13 cellular contexts compared by ENCODE assay signal in genomic region chr11:12019337-12019736, GRCh38. TPM values are rescaled to one million over a fixed set of nuclear protein-coding genes. Genes with fewer than 3 reads are reported as not detected.
A peak's percentile ranks its signal among the peaks of the same experiment; 100 is the strongest.
DNase-seq lines count a peak whose midpoint lies in the region; ATAC-seq, FAIRE-seq and TF ChIP-seq lines count a peak whose summit lies in the region.
"Had no signal": no experiment of that assay in that cellular context is flagged by ENCODE, and none has a peak within 500 bp of the region (broad histone marks: within the 10 kb centered on the region; RNA-seq: fewer than 3 reads in every experiment).

No MANE protein-coding gene starts in this region.

- TF ChIP-seq CTCF in Panc1 (IDR thresholded peaks at IDR 0.05) (no peak), endothelial cell of umbilical vein (IDR thresholded peaks at IDR 0.05; ENCODE audit: extremely low read depth in 1 of 2, insufficient read depth in 1 of 2, low read depth in 1 of 2, low read length in 2 of 2) (no peak), right lobe of liver (IDR thresholded peaks at IDR 0.05) (no peak)

- no peaks in the 10 kb centered on the region for H3K36me3 Mint-ChIP-seq in activated naive CD8-positive, alpha-beta T cell treated with anti-CD3 and anti-CD28 coated beads for 36 hours
- H3K36me3 Mint-ChIP-seq: activated CD4-positive, alpha-beta memory T cell treated with anti-CD3 and anti-CD28 coated beads for 36 hours; memory B cell had no signal

- no peak overlapping the region for H3K4me3 Mint-ChIP-seq in activated naive CD8-positive, alpha-beta T cell treated with anti-CD3 and anti-CD28 coated beads for 36 hours
- H3K4me3 Mint-ChIP-seq: activated CD4-positive, alpha-beta memory T cell treated with anti-CD3 and anti-CD28 coated beads for 36 hours; memory B cell had no signal

- H3K4me2 ChIP-seq in endothelial cell of umbilical vein (ENCODE audit: insufficient read depth, low read length), result peak overlapping the region; percentile 62

- FAIRE-seq in endothelial cell of umbilical vein (lab: Jason Lieb, UNC), result peak; percentile 76

- intact Hi-C loops in Panc1 (cut with micrococcal nuclease; ENCODE audit: unreplicated experiment), result no loop called here
- intact Hi-C loops in endothelial cell of umbilical vein (cut with micrococcal nuclease), result loop anchor here (1.0 kb wide), 1 partner anchor 10 kb away; no protein-coding TSS in a partner anchor
- intact Hi-C loops in right lobe of liver (cut with DNase I), result no loop called here

- H3K4me1 Mint-ChIP-seq in activated naive CD8-positive, alpha-beta T cell treated with anti-CD3 and anti-CD28 coated beads for 36 hours, result no peaks in the 10 kb centered on the region
- H3K4me1 Mint-ChIP-seq: memory B cell had no signal

- ATAC-seq in Panc1 (peak; percentile 56; the same call in 1 of the 2 replicates), right lobe of liver (peak in 3 of 4 donors; percentile 21 to 65 (median 22)), HG03565 (IDR thresholded peaks at IDR 0.05; ENCODE audit: unreplicated experiment) (no peak)
- ATAC-seq: activated naive CD4-positive, alpha-beta T cell treated with anti-CD3 and anti-CD28 coated beads, Interleukin-2, amount 50 U/mL, for 72 hours had no signal

- H3K79me2 ChIP-seq in endothelial cell of umbilical vein (ENCODE audit: control insufficient read depth, insufficient read depth, low read length), result no peaks in the 10 kb centered on the region

- H3K27ac ChIP-seq in Panc1 (ENCODE audit: low read length) (no peak overlapping the region), endothelial cell of umbilical vein (ENCODE audit: insufficient read depth, low read depth, low read length) (no peak overlapping the region), right lobe of liver (no peak overlapping the region), substantia nigra (ENCODE audit: low read depth, low read length, poor library complexity, severe bottlenecking) (peak overlapping the region; percentile 32)

- H4K20me1 ChIP-seq in endothelial cell of umbilical vein (replicated peaks; ENCODE audit: control insufficient read depth, extremely low read depth, insufficient read depth, low read length), result no peaks in the 10 kb centered on the region

- H3K4me3 ChIP-seq in Panc1 (ENCODE audit: low read depth in 2 of 2, low read length in 2 of 2), result no peak overlapping the region
- H3K4me3 ChIP-seq in endothelial cell of umbilical vein (replicated peaks in 1 of 3; ENCODE audit: insufficient read depth in 1 of 3, low read depth in 1 of 3, low read length in 3 of 3), result no peak overlapping the region
- no peak overlapping the region for H3K4me3 ChIP-seq in right lobe of liver

- TF ChIP-seq POLR2A in endothelial cell of umbilical vein (IDR thresholded peaks at IDR 0.05; ENCODE audit: low read depth, low read length) (no peak), right lobe of liver (IDR thresholded peaks at IDR 0.05) (no peak)

- POLR2A ChIA-PET in Panc1 (lab: Charles Lee) (interaction anchor here (0.6 kb wide), 2 partner anchors 16 to 300 kb away, joined by 3 to 6 read pairs; no protein-coding TSS in a partner anchor), endothelial cell of umbilical vein (lab: Charles Lee) (no interaction called here)

- 63% methylated on average over 7 of the region's 9 CpGs for WGBS in right lobe of liver (ENCODE audit: insufficient coverage, low coverage, low lambda C conversion rate, missing lambda C conversion rate)

- dilution Hi-C loops in endothelial cell of umbilical vein (cut with MboI; ENCODE audit: extremely low pct_ligation_motif_present, low sequenced_read_pairs), result no loop called here

- H3K27me3 Mint-ChIP-seq in activated naive CD8-positive, alpha-beta T cell treated with anti-CD3 and anti-CD28 coated beads for 36 hours, result peaks cover 12% of the 10 kb centered on the region

- no TSS peak for BruUV-seq in Panc1 (replicated peaks; lab: Mats Ljungman, UMichigan)
- BruUV-seq in endothelial cell of umbilical vein (replicated peaks; lab: Mats Ljungman, UMichigan), result no TSS peak

- H3K9me3 Mint-ChIP-seq in activated naive CD8-positive, alpha-beta T cell treated with anti-CD3 and anti-CD28 coated beads for 36 hours, result no peaks in the 10 kb centered on the region
- H3K9me3 Mint-ChIP-seq: activated CD4-positive, alpha-beta memory T cell treated with anti-CD3 and anti-CD28 coated beads for 36 hours had no signal

- H3K9me3 ChIP-seq in Panc1 (ENCODE audit: control insufficient read depth, insufficient read depth, low read depth, low read length) (no peaks in the 10 kb centered on the region), endothelial cell of umbilical vein (replicated peaks; ENCODE audit: control insufficient read depth, insufficient read depth, low read length) (no peaks in the 10 kb centered on the region), right lobe of liver (no peaks in the 10 kb centered on the region)

- CTCF ChIA-PET in Panc1 (lab: Charles Lee) (no interaction called here), endothelial cell of umbilical vein (lab: Charles Lee) (interaction anchor here (1.0 to 2.6 kb wide), 3 partner anchors 14 to 88 kb away, joined by 4 to 8 read pairs (median 4); no protein-coding TSS in a partner anchor)

- DNase-seq in Panc1 (ENCODE audit: low read depth, low spot score), result no peak
- DNase-seq in endothelial cell of umbilical vein (ENCODE audit: low read depth, low spot score), result peak; percentile 97
- no peak for DNase-seq in right lobe of liver
- DNase-seq in substantia nigra (lab: John Stamatoyannopoulos, UW), result peak in 32 of 49 donors; percentile 13 to 71 (median 38)
- DNase-seq in activated CD4-positive, alpha-beta T cell treated with anti-CD3 and anti-CD28 coated beads for 4 hours, result no peak
- no peak for DNase-seq in HCEC 1CT
- no peak for DNase-seq in activated naive CD8-positive, alpha-beta T cell treated with anti-CD3 and anti-CD28 coated beads for 36 hours
- DNase-seq: activated CD4-positive, alpha-beta memory T cell treated with anti-CD3 and anti-CD28 coated beads for 36 hours; DMS153; stimulated activated CD4-positive, alpha-beta T cell treated with anti-CD3 and anti-CD28 coated beads, Interleukin-12 subunit alpha, Interleukin-12 subunit beta, amount 100 ng/mL, for 4 hours had no signal

- H3K36me3 ChIP-seq in Panc1 (ENCODE audit: control insufficient read depth, insufficient read depth, low read length), result no peaks in the 10 kb centered on the region
- no peaks in the 10 kb centered on the region for H3K36me3 ChIP-seq in endothelial cell of umbilical vein (ENCODE audit: control insufficient read depth in 2 of 2, extremely low read depth in 1 of 2, insufficient read depth in 2 of 2, low read length in 2 of 2)
- H3K36me3 ChIP-seq in right lobe of liver, result no peaks in the 10 kb centered on the region

- H2AFZ ChIP-seq in endothelial cell of umbilical vein (ENCODE audit: low read depth, low read length), result peak overlapping the region; percentile 97

- no peak overlapping the region for H3K27ac Mint-ChIP-seq in activated naive CD8-positive, alpha-beta T cell treated with anti-CD3 and anti-CD28 coated beads for 36 hours
- H3K27ac Mint-ChIP-seq: activated CD4-positive, alpha-beta memory T cell treated with anti-CD3 and anti-CD28 coated beads for 36 hours; activated naive CD4-positive, alpha-beta T cell treated with anti-CD3 and anti-CD28 coated beads, Interleukin-2, amount 50 U/mL, for 72 hours; memory B cell had no signal

- H3K4me1 ChIP-seq in Panc1 (ENCODE audit: control insufficient read depth, insufficient read depth, low read length), result peaks cover 7% of the 10 kb centered on the region
- H3K4me1 ChIP-seq in endothelial cell of umbilical vein (ENCODE audit: control insufficient read depth, extremely low read depth, insufficient read depth, low read length), result peaks cover 22% of the 10 kb centered on the region
- H3K4me1 ChIP-seq in right lobe of liver, result no peaks in the 10 kb centered on the region

- in situ Hi-C loops in Panc1 (cut with HindIII; ENCODE audit: low pct_unique_long_range_greater_than_20kb, low sequenced_read_pairs), result no loop called here

- H3K9ac ChIP-seq in endothelial cell of umbilical vein (replicated peaks; ENCODE audit: extremely low read depth, insufficient read depth, low read length), result peak overlapping the region; percentile 6

- H3K9me1 ChIP-seq in endothelial cell of umbilical vein (replicated peaks; ENCODE audit: control insufficient read depth, extremely low read depth, insufficient read depth, low read length), result no peaks in the 10 kb centered on the region

- H3K27me3 ChIP-seq in Panc1 (ENCODE audit: control insufficient read depth, insufficient read depth, low read length), result no peaks in the 10 kb centered on the region
- H3K27me3 ChIP-seq in endothelial cell of umbilical vein (ENCODE audit: control insufficient read depth in 2 of 2, insufficient read depth in 2 of 2, low read length in 2 of 2), result no peaks in the 10 kb centered on the region
- no peaks in the 10 kb centered on the region for H3K27me3 ChIP-seq in right lobe of liver

TF ChIP-seq in endothelial cell of umbilical vein, 7 proteins besides CTCF, POLR2A, EP300 and RAD21:
- TF ChIP-seq MAX (IDR thresholded peaks at IDR 0.05; ENCODE audit: insufficient read depth, insufficient read length) (no peak), POLR2AphosphoS5 (IDR thresholded peaks at IDR 0.05; ENCODE audit: insufficient read depth, low read depth, low read length) (peak; percentile 27)

RNA-seq across cellular contexts. Expression of gene DKK3, which starts 10.9 kb away (rescaled TPM):
- total RNA-seq in Panc1 (2021; ENCODE audit: unreplicated experiment) (116 TPM), endothelial cell of umbilical vein (131 and 165 TPM in 2 replicates), right lobe of liver (10 to 100 TPM in 2 of 6 experiments, 1 to 10 TPM in 4; 3.0 to 16.9 (median 5.5) TPM)
- polyA plus RNA-seq in Panc1 (2012; ENCODE audit: insufficient read length), result 140 TPM
- 335 and 365 TPM in 2 replicates for polyA plus RNA-seq in endothelial cell of umbilical vein
- 311 and 362 TPM in 2 replicates for polyA plus RNA-seq in endothelial cell of umbilical vein (2011; cell fraction: cytosol; rRNA removed)
- polyA plus RNA-seq in endothelial cell of umbilical vein (2011; cell fraction: nucleus; rRNA removed), result 162 and 176 TPM in 2 replicates
- 151 and 203 TPM in 2 replicates for polyA plus RNA-seq in endothelial cell of umbilical vein (2012)
- polyA minus RNA-seq in endothelial cell of umbilical vein, result 287 and 327 TPM in 2 replicates
- not detected for polyA minus RNA-seq in endothelial cell of umbilical vein (2011; cell fraction: cytosol; rRNA and poly(A)+ RNA removed)
- polyA minus RNA-seq in endothelial cell of umbilical vein (2011; cell fraction: nucleus; rRNA and poly(A)+ RNA removed), result 67.8 and 100 TPM in 2 replicates
- under 1 TPM in 1 of 2 experiments, not detected in 1; 0.46 TPM for total RNA-seq in activated naive CD8-positive, alpha-beta T cell treated with anti-CD3 and anti-CD28 coated beads for 36 hours
- total RNA-seq: activated CD4-positive, alpha-beta memory T cell treated with anti-CD3 and anti-CD28 coated beads for 36 hours; activated naive CD4-positive, alpha-beta T cell treated with anti-CD3 and anti-CD28 coated beads, Interleukin-2, amount 50 U/mL, for 72 hours had no signal

Comparison
In these comparisons a context has a peak if more than half of its experiments do, and no peak if none do; other contexts are left out.
1. DNase-seq: peak in endothelial cell of umbilical vein (single experiment) and substantia nigra (32 of 49); none in Panc1 (single experiment), right lobe of liver (0 of 3), activated CD4-positive, alpha-beta T cell treated with anti-CD3 and anti-CD28 coated beads for 4 hours (0 of 2), HCEC 1CT (single experiment) and activated naive CD8-positive, alpha-beta T cell treated with anti-CD3 and anti-CD28 coated beads for 36 hours (single experiment).